ENCODE assay signal across 21 cellular contexts in genomic region chr3:127438951-127439350, GRCh38.
DNase-seq lines count a peak whose midpoint lies in the region; ATAC-seq and TF ChIP-seq lines count a peak whose summit lies in the region.
"Had no signal": no experiment of that assay in that cellular context is flagged by ENCODE, and none has a peak within 500 bp of the region (broad histone marks: within the 10 kb centered on the region; RNA-seq: fewer than 3 reads in every experiment).

No MANE protein-coding gene starts in this region.

- POLR2A ChIA-PET in PC-9 (lab: Charles Lee; ENCODE audit: unreplicated experiment), result no interaction called here

- H3F3A ChIP-seq in GM23338 (replicated peaks; ENCODE audit: low read depth) (no peaks in the 10 kb centered on the region), PC-9 (ENCODE audit: insufficient read depth, low read depth) (no peaks in the 10 kb centered on the region)

- H2AFZ ChIP-seq in GM23338 (peak overlapping the region; percentile 23; the same call in 1 of the 2 replicates), PC-9 (no peak overlapping the region)
- H2AFZ ChIP-seq: GM23248 had no signal

- intact Hi-C loops in CD14-positive monocyte (cut with micrococcal nuclease), result no loop called here
- intact Hi-C loops in sigmoid colon (cut with DNase I), result no loop called here
- intact Hi-C loops in Calu3 (cut with micrococcal nuclease; ENCODE audit: unreplicated experiment), result loop anchor here (10.0 kb wide), 1 partner anchor 394 kb away; no protein-coding TSS in a partner anchor
- intact Hi-C loops in PC-9 (cut with micrococcal nuclease; ENCODE audit: unreplicated experiment), result no loop called here

- H3K27me3 ChIP-seq in GM23338 (ENCODE audit: insufficient read depth), result no peaks in the 10 kb centered on the region
- no peaks in the 10 kb centered on the region for H3K27me3 ChIP-seq in sigmoid colon
- H3K27me3 ChIP-seq in PC-9 (ENCODE audit: insufficient read depth, low read depth), result peaks cover 39% of the 10 kb centered on the region
- H3K27me3 ChIP-seq: BE2C had no signal

- H3K36me3 Mint-ChIP-seq in CD14-positive monocyte, result no peaks in the 10 kb centered on the region
- no peaks in the 10 kb centered on the region for H3K36me3 Mint-ChIP-seq in GM23338 (ENCODE audit: low read depth)
- H3K36me3 Mint-ChIP-seq in Calu3 (ENCODE audit: insufficient read depth, unreplicated experiment), result no peaks in the 10 kb centered on the region
- H3K36me3 Mint-ChIP-seq: CD4-positive, CD25-positive, alpha-beta regulatory T cell had no signal

- H3K9me3 Mint-ChIP-seq in CD14-positive monocyte, result peaks cover 0 to 4% (median 0%) of the 10 kb centered on the region in 7 donors
- no peaks in the 10 kb centered on the region; the same call in 2 of the 3 replicates for H3K9me3 Mint-ChIP-seq in GM23338
- no peaks in the 10 kb centered on the region for H3K9me3 Mint-ChIP-seq in Calu3 (ENCODE audit: low read depth, unreplicated experiment)

- H3K4me3 Mint-ChIP-seq in CD14-positive monocyte (no peak overlapping the region), GM23338 (no peak overlapping the region), Calu3 (ENCODE audit: low read depth, unreplicated experiment) (no peak overlapping the region)
- H3K4me3 Mint-ChIP-seq: CD4-positive, CD25-positive, alpha-beta regulatory T cell had no signal

- no peak overlapping the region for H3K4me3 ChIP-seq in GM23338
- no peak overlapping the region for H3K4me3 ChIP-seq in sigmoid colon
- no peak overlapping the region for H3K4me3 ChIP-seq in PC-9
- H3K4me3 ChIP-seq: GM23248 had no signal

- BruUV-seq in Calu3 (replicated peaks; lab: Mats Ljungman, UMichigan) (no TSS peak), PC-9 (replicated peaks; lab: Mats Ljungman, UMichigan) (no TSS peak)

- no peak overlapping the region for H3K4me2 ChIP-seq in GM23338
- H3K4me2 ChIP-seq in PC-9, result no peak overlapping the region

- H3K79me2 ChIP-seq in GM23338 (replicated peaks; ENCODE audit: insufficient read depth), result no peaks in the 10 kb centered on the region
- no peaks in the 10 kb centered on the region for H3K79me2 ChIP-seq in PC-9 (ENCODE audit: low read depth)

- no peak for TF ChIP-seq EP300 in sigmoid colon (IDR thresholded peaks at IDR 0.05)

- H3K27ac Mint-ChIP-seq in CD14-positive monocyte, result peak overlapping the region in 1 of 7 donors; percentile 51
- H3K27ac Mint-ChIP-seq in GM23338, result no peak overlapping the region
- H3K27ac Mint-ChIP-seq in Calu3 (ENCODE audit: unreplicated experiment), result no peak overlapping the region
- H3K27ac Mint-ChIP-seq: CD4-positive, CD25-positive, alpha-beta regulatory T cell had no signal

- no peaks in the 10 kb centered on the region for H4K20me1 ChIP-seq in GM23338 (replicated peaks; ENCODE audit: insufficient read depth)
- no peaks in the 10 kb centered on the region for H4K20me1 ChIP-seq in PC-9 (ENCODE audit: insufficient read depth)

- H3K4me1 Mint-ChIP-seq in CD14-positive monocyte (no peaks in the 10 kb centered on the region), GM23338 (peaks cover 7% of the 10 kb centered on the region), Calu3 (ENCODE audit: low read depth, unreplicated experiment) (no peaks in the 10 kb centered on the region)
- H3K4me1 Mint-ChIP-seq: CD4-positive, CD25-positive, alpha-beta regulatory T cell had no signal

- TF ChIP-seq CTCF in CD14-positive monocyte (IDR thresholded peaks at IDR 0.05), result no peak
- no peak for TF ChIP-seq CTCF in GM23338 (conservative IDR thresholded peaks at IDR 0.05; ENCODE audit: low read depth in 2 of 2)
- TF ChIP-seq CTCF in sigmoid colon (IDR thresholded peaks at IDR 0.05), result no peak
- no peak for TF ChIP-seq CTCF in Calu3 (IDR thresholded peaks at IDR 0.05; ENCODE audit: unreplicated experiment)
- no peak for TF ChIP-seq CTCF in PC-9 (conservative IDR thresholded peaks at IDR 0.05)

- peaks cover 11% of the 10 kb centered on the region for H3K4me1 ChIP-seq in GM23338 (ENCODE audit: insufficient read depth)
- H3K4me1 ChIP-seq in sigmoid colon, result no peaks in the 10 kb centered on the region
- no peaks in the 10 kb centered on the region for H3K4me1 ChIP-seq in PC-9 (replicated peaks; ENCODE audit: insufficient read depth)
- H3K4me1 ChIP-seq: BE2C had no signal

- no peaks in the 10 kb centered on the region for H3K9me3 ChIP-seq in sigmoid colon
- H3K9me3 ChIP-seq in PC-9 (ENCODE audit: insufficient read depth, low read depth), result no peaks in the 10 kb centered on the region
- H3K9me3 ChIP-seq: BE2C had no signal

- H3K27me3 Mint-ChIP-seq in CD14-positive monocyte (ENCODE audit: low read depth in 3 of 3), result peaks cover 0 to 9% (median 5%) of the 10 kb centered on the region in 3 donors
- peaks cover 5% of the 10 kb centered on the region for H3K27me3 Mint-ChIP-seq in GM23338 (ENCODE audit: insufficient read depth, low read depth, poor library complexity)
- H3K27me3 Mint-ChIP-seq in Calu3 (ENCODE audit: unreplicated experiment), result peaks cover 69% of the 10 kb centered on the region
- H3K27me3 Mint-ChIP-seq: CD4-positive, CD25-positive, alpha-beta regulatory T cell had no signal

- H3K27ac ChIP-seq in GM23338 (ENCODE audit: low read depth) (no peak overlapping the region), sigmoid colon (no peak overlapping the region), PC-9 (no peak overlapping the region)
- H3K27ac ChIP-seq: GM23248, RWPE1 had no signal

- TF ChIP-seq POLR2A in sigmoid colon (IDR thresholded peaks at IDR 0.05), result no peak

- CTCF ChIA-PET in Calu3 (lab: Charles Lee) (interaction anchor here (0.6 to 0.7 kb wide), 3 partner anchors 14 to 935 kb away, joined by 3 to 4 read pairs (median 3); no protein-coding TSS in a partner anchor), PC-9 (lab: Charles Lee) (no interaction called here)

- ATAC-seq in GM23338 (no peak), GM19467 (IDR thresholded peaks at IDR 0.05; ENCODE audit: unreplicated experiment) (no peak)

- no peaks in the 10 kb centered on the region for H3K9me2 ChIP-seq in GM23338 (ENCODE audit: insufficient read depth)
- H3K9me2 ChIP-seq in PC-9 (ENCODE audit: insufficient read depth), result no peaks in the 10 kb centered on the region

- no peaks in the 10 kb centered on the region for H3K36me3 ChIP-seq in GM23338 (ENCODE audit: insufficient read depth)
- H3K36me3 ChIP-seq in sigmoid colon, result no peaks in the 10 kb centered on the region
- no peaks in the 10 kb centered on the region for H3K36me3 ChIP-seq in PC-9 (ENCODE audit: low read depth)
- H3K36me3 ChIP-seq: BE2C had no signal

- WGBS in sigmoid colon, 2 donors, result 90 to 91% methylated on average over 3 of the region's 3 CpGs

- DNase-seq in CD14-positive monocyte (ENCODE audit: low spot score) (peak; percentile 27), GM23338 (ENCODE audit: low spot score) (no peak), ecto neural progenitor cell (ENCODE audit: low spot score) (peak; percentile 33), sigmoid colon (peak; percentile 35), Calu3 (no peak), PC-9 (no peak)
- DNase-seq: BE2C; CD4-positive, CD25-positive, alpha-beta regulatory T cell; DMS 273 treated with DMSO at 0.1 percent for 48 hours; DMS79 treated with DMSO at 0.1 percent for 48 hours; GM23248; HCEC 1CT; KG1; NCI-H1092 treated with DMSO at 0.1 percent for 48 hours; NCI-H1436 treated with DMSO at 0.1 percent for 48 hours; NCI-H1930; NCI-H2227 treated with DMSO at 0.1 percent for 48 hours; NCI-H510A; SIG-M5 had no signal

Comparison
In these comparisons a context has a peak if more than half of its experiments do, and no peak if none do; other contexts are left out.
1. DNase-seq: peak in CD14-positive monocyte (single experiment), ecto neural progenitor cell (single experiment) and sigmoid colon (single experiment); none in GM23338 (single experiment), Calu3 (single experiment) and PC-9 (0 of 2).